Comparison of ENCODE assay signal across 8 cellular contexts in the genomic region with DNA sequence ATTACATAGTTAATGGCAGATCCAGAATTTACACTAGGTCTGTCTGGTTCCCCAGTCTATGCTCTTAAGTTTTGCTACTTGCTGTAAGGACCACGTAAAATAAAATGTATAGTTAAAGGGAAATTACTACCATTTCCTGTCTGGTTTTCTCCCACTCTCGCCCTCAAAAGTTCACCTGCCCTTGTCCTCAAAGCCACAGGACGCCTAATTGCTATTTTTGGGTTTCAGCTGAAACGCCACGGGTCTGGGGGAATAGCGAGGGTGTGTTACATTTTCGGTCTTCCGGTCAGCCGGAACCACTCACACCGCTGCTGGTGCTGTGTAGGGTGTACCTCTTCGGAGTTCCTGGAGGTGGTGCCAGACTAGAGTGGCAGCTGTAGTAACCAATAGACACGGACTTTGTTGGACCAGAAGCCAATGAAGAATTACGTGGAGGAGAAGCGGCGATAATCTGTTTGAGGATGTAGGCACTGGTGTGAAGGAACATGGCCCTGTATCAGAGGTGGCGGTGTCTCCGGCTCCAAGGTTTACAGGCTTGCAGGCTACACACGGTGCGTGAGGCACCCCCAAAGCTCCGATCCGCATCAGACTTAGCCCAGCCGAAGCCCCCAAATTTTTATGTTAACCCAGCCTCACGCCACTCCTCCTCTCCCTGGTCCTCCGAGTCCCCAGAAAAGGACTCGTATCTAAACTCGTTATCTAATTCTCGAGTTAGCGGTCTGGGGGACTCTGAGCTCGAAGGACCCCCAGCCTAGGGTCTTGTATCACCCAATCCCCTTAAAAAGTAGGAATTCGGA. TPM values are rescaled to one million over a fixed set of nuclear protein-coding genes. Genes with fewer than 3 reads are reported as not detected.
DNase-seq lines count a peak whose midpoint lies in the region; ATAC-seq and TF ChIP-seq lines count a peak whose summit lies in the region.

TARS2 (plus strand) TSS at position 454 of the 797 bp plus-strand sequence; CDS start at position 486, 32 bp downstream.

- H3K4me1 Mint-ChIP-seq in progenitor cell of endocrine pancreas (ENCODE audit: low read depth): peaks cover 8% of the 10 kb centered on the region

- peak within 1 kb of the TSS; percentile 90 for H3K4me3 Mint-ChIP-seq in progenitor cell of endocrine pancreas (ENCODE audit: low read depth)

- H3K4me3 ChIP-seq in left ventricle myocardium inferior: peak within 1 kb of the TSS; percentile 80

- H3K4me1 ChIP-seq in left ventricle myocardium inferior: peaks cover 15% of the 10 kb centered on the region

- peak; percentile 100 for ATAC-seq in HG02852 (IDR thresholded peaks at IDR 0.05; ENCODE audit: unreplicated experiment)

- H3K27me3 Mint-ChIP-seq in progenitor cell of endocrine pancreas: peaks cover 4% of the 10 kb centered on the region

- no peaks in the 10 kb centered on the region for H3K27me3 ChIP-seq in left ventricle myocardium inferior (ENCODE audit: low read depth)

- peak within 1 kb of the TSS; percentile 93 for H3K27ac Mint-ChIP-seq in progenitor cell of endocrine pancreas

- in situ Hi-C loops in GM13976 (cut with MboI; ENCODE audit: low sequenced_read_pairs, unreplicated experiment): no loop called here

- H3K27ac ChIP-seq in left ventricle myocardium inferior (replicated peaks): peak within 1 kb of the TSS; percentile 83

- H3K9me3 Mint-ChIP-seq in progenitor cell of endocrine pancreas (ENCODE audit: low read depth): no peaks in the 10 kb centered on the region

- no peaks in the 10 kb centered on the region for H3K9me3 ChIP-seq in left ventricle myocardium inferior (replicated peaks)

- TF ChIP-seq CTCF in GM13976 (IDR thresholded peaks at IDR 0.05; ENCODE audit: borderline replicate concordance, control extremely low read depth, extremely low read depth, insufficient read depth, missing control alignments) (no peak), left ventricle myocardium inferior (IDR thresholded peaks at IDR 0.05; ENCODE audit: borderline replicate concordance) (peak; percentile 57), progenitor cell of endocrine pancreas (IDR thresholded peaks at IDR 0.05; ENCODE audit: unreplicated experiment) (peak; percentile 18)

- intact Hi-C loops in left ventricle myocardium inferior (cut with micrococcal nuclease): no loop called here

- H3K36me3 Mint-ChIP-seq in progenitor cell of endocrine pancreas (ENCODE audit: insufficient read depth): peaks cover 11% of the 10 kb centered on the region

- DNase-seq in GM13976 (ENCODE audit: low spot score) (peak; percentile 96), NCI-H146 (lab: John Stamatoyannopoulos, UW) (peak; percentile 97), T-helper 1 cell (peak; percentile 80 to 98 (median 89)), amniotic stem cell (lab: John Stamatoyannopoulos, UW) (peak; percentile 91), left ventricle myocardium inferior (peak; percentile 91), progenitor cell of endocrine pancreas (ENCODE audit: low spot score, unreplicated experiment) (peak; percentile 92), ureter (ENCODE audit: low spot score) (peak; percentile 98)

- peaks cover 36% of the 10 kb centered on the region for H3K36me3 ChIP-seq in left ventricle myocardium inferior

RNA-seq across cellular contexts. Expression of gene TARS2, which starts in this region (rescaled TPM):
- total RNA-seq in left ventricle myocardium inferior: 32.2 TPM
- total RNA-seq in progenitor cell of endocrine pancreas: 28.4 and 30.8 TPM in 2 replicates
- total RNA-seq in ureter: 28.6 TPM

Comparison
In these comparisons a context has a peak if more than half of its experiments do, and no peak if none do; other contexts are left out.
1. Peak in every context shown above with its lines: DNase-seq, ATAC-seq, H3K4me3 ChIP-seq and H3K27ac ChIP-seq.